Comparison of ENCODE assay signal across 10 cellular contexts in the genomic region with DNA sequence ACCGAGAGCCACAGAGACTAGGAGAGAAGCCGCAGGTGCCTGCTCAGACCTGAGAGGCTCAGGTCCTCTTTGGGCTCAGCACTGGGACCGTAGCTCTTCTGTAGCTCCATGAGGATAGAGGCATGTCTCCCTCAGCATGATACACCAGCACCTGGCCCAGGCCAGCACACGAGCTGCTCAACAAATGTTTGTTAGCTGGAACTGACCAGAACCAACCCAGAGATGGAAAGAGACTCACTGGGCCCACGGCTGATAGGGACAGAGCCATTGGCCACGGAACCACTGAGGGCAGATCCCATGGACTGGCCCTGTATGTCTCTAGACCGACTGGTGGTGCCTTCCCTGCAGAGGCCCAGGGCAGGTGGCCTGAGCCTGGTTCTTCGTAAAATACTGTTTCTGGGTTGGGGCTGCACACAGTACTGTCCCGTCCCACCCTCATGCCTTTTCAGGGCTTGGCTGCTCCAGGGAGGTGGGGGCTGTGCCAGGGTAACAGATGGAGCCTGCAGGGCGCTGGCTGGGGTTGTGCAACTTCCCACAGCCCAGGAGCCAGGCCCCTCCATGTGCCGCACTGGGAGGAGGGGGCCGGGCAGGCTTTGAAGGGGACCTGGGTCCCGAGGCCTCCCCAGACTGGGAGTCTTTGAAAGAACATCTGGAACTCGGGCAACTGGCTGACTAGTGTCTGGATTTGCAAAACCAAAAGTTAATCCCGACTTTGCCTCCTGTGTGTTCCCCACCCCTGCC. TPM values are rescaled to one million over a fixed set of nuclear protein-coding genes. Genes with fewer than 3 reads are reported as not detected.
DNase-seq lines count a peak whose midpoint lies in the region; ATAC-seq lines count a peak whose summit lies in the region.
"Had no signal": no experiment of that assay in that cellular context is flagged by ENCODE, and none has a peak within 500 bp of the region (broad histone marks: within the 10 kb centered on the region; RNA-seq: fewer than 3 reads in every experiment).

No MANE protein-coding gene starts in this region.

- peaks cover 51% of the 10 kb centered on the region for H3K4me1 Mint-ChIP-seq in activated T-cell treated with anti-CD3 and anti-CD28 coated beads, Interleukin-2, amount 50 U/mL, for 4 hours (ENCODE audit: low read depth)
- peaks cover 22% of the 10 kb centered on the region for H3K4me1 Mint-ChIP-seq in stimulated activated effector memory CD8-positive, alpha-beta T cell treated with anti-CD3 and anti-CD28 coated beads, Interleukin-12 subunit alpha, Interleukin-12 subunit beta, amount 100 ng/mL, for 72 hours

- no peak for DNase-seq in activated T-cell treated with anti-CD3 and anti-CD28 coated beads, Interleukin-2, amount 50 U/mL, for 4 hours
- DNase-seq in activated T-cell treated with anti-CD3 and anti-CD28 coated beads, Interleukin-2, amount 50 U/mL, for 48 hours, result no peak
- DNase-seq in NCI-H1694 (lab: John Stamatoyannopoulos, UW), result peak; percentile 66
- peak; percentile 86 for DNase-seq in cerebellar cortex (ENCODE audit: low spot score)
- no peak for DNase-seq in stimulated activated effector memory CD8-positive, alpha-beta T cell treated with anti-CD3 and anti-CD28 coated beads, Interleukin-12 subunit alpha, Interleukin-12 subunit beta, amount 100 ng/mL, for 72 hours (ENCODE audit: low spot score in 2 of 2)
- DNase-seq in NCI-H1048 (lab: John Stamatoyannopoulos, UW), result no peak
- DNase-seq in 8988T, result no peak
- DNase-seq in NCI-H2029 treated with DMSO at 0.1 percent for 48 hours (lab: John Stamatoyannopoulos, UW), result no peak
- DNase-seq: NCI-H1436 had no signal

- peaks cover 4% of the 10 kb centered on the region for H3K27me3 Mint-ChIP-seq in activated T-cell treated with anti-CD3 and anti-CD28 coated beads, Interleukin-2, amount 50 U/mL, for 4 hours (ENCODE audit: low read depth)

- H3K4me3 Mint-ChIP-seq in activated T-cell treated with anti-CD3 and anti-CD28 coated beads, Interleukin-2, amount 50 U/mL, for 4 hours, result peak overlapping the region; percentile 77
- H3K4me3 Mint-ChIP-seq in stimulated activated effector memory CD8-positive, alpha-beta T cell treated with anti-CD3 and anti-CD28 coated beads, Interleukin-12 subunit alpha, Interleukin-12 subunit beta, amount 100 ng/mL, for 72 hours, result peak overlapping the region; percentile 71

- H3K27ac Mint-ChIP-seq in stimulated activated effector memory CD8-positive, alpha-beta T cell treated with anti-CD3 and anti-CD28 coated beads, Interleukin-12 subunit alpha, Interleukin-12 subunit beta, amount 100 ng/mL, for 72 hours, result no peak overlapping the region

- no peaks in the 10 kb centered on the region for H3K9me3 Mint-ChIP-seq in activated T-cell treated with anti-CD3 and anti-CD28 coated beads, Interleukin-2, amount 50 U/mL, for 4 hours
- no peaks in the 10 kb centered on the region for H3K9me3 Mint-ChIP-seq in stimulated activated effector memory CD8-positive, alpha-beta T cell treated with anti-CD3 and anti-CD28 coated beads, Interleukin-12 subunit alpha, Interleukin-12 subunit beta, amount 100 ng/mL, for 72 hours

- ATAC-seq in activated T-cell treated with anti-CD3 and anti-CD28 coated beads, Interleukin-2, amount 50 U/mL, for 4 hours, result no peak
- no peak for ATAC-seq in stimulated activated effector memory CD8-positive, alpha-beta T cell treated with anti-CD3 and anti-CD28 coated beads, Interleukin-12 subunit alpha, Interleukin-12 subunit beta, amount 100 ng/mL, for 72 hours

- no peaks in the 10 kb centered on the region for H3K36me3 Mint-ChIP-seq in activated T-cell treated with anti-CD3 and anti-CD28 coated beads, Interleukin-2, amount 50 U/mL, for 4 hours (ENCODE audit: insufficient read depth)
- peaks cover 5% of the 10 kb centered on the region for H3K36me3 Mint-ChIP-seq in stimulated activated effector memory CD8-positive, alpha-beta T cell treated with anti-CD3 and anti-CD28 coated beads, Interleukin-12 subunit alpha, Interleukin-12 subunit beta, amount 100 ng/mL, for 72 hours

RNA-seq across cellular contexts. Expression of gene C20orf204, which starts 5.2 kb away (rescaled TPM):
- total RNA-seq in activated T-cell treated with anti-CD3 and anti-CD28 coated beads, Interleukin-2, amount 50 U/mL, for 4 hours, result 1 to 10 TPM; 2.6 to 3.9 (median 3.2) TPM

RNA-seq across cellular contexts. Expression of gene SOX18, which starts 8.2 kb away (rescaled TPM):
- total RNA-seq in activated T-cell treated with anti-CD3 and anti-CD28 coated beads, Interleukin-2, amount 50 U/mL, for 4 hours, result under 1 TPM; 0.13 to 0.24 (median 0.24) TPM
- total RNA-seq: SK-MEL-5 had no signal

RNA-seq across cellular contexts. Expression of gene TCEA2, which starts 21.8 kb away (rescaled TPM):
- total RNA-seq in activated T-cell treated with anti-CD3 and anti-CD28 coated beads, Interleukin-2, amount 50 U/mL, for 4 hours, result 10 to 100 TPM; 10.5 to 17.3 (median 11.5) TPM

RNA-seq across cellular contexts. Expression of gene RGS19, which starts 38.1 kb away (rescaled TPM):
- total RNA-seq in activated T-cell treated with anti-CD3 and anti-CD28 coated beads, Interleukin-2, amount 50 U/mL, for 4 hours, result 10 to 100 TPM; 41.7 to 49.0 (median 47.0) TPM

RNA-seq across cellular contexts. Expression of gene OPRL1, which starts 38.7 kb away (rescaled TPM):
- under 1 TPM in 2 of 3 donors, not detected in 1; 0.05 to 0.11 TPM for total RNA-seq in activated T-cell treated with anti-CD3 and anti-CD28 coated beads, Interleukin-2, amount 50 U/mL, for 4 hours

Comparison
In these comparisons a context has a peak if more than half of its experiments do, and no peak if none do; other contexts are left out.
1. DNase-seq: peak in NCI-H1694 (single experiment) and cerebellar cortex (single experiment); none in activated T-cell treated with anti-CD3 and anti-CD28 coated beads, Interleukin-2, amount 50 U/mL, for 4 hours (single experiment), activated T-cell treated with anti-CD3 and anti-CD28 coated beads, Interleukin-2, amount 50 U/mL, for 48 hours (0 of 2), stimulated activated effector memory CD8-positive, alpha-beta T cell treated with anti-CD3 and anti-CD28 coated beads, Interleukin-12 subunit alpha, Interleukin-12 subunit beta, amount 100 ng/mL, for 72 hours (0 of 2), NCI-H1048 (single experiment), 8988T (single experiment) and NCI-H2029 treated with DMSO at 0.1 percent for 48 hours (single experiment).